1 cellular context compared by ENCODE assay signal in genomic region chr2:121817304-121817703, GRCh38.
TF ChIP-seq lines count a peak whose summit lies in the region.

No MANE protein-coding gene starts in this region.

TF ChIP-seq in HEK293, 187 proteins besides CTCF, POLR2A, EP300 and RAD21:
- TF ChIP-seq REST (tag by site-specific recombination; IDR thresholded peaks at IDR 0.05) = peak; percentile 83
